In genomic region chr4:2084316-2084715, GRCh38 we compare ENCODE assay signal across 19 cellular contexts. TPM values are rescaled to one million over a fixed set of nuclear protein-coding genes. Genes with fewer than 3 reads are reported as not detected.
DNase-seq lines count a peak whose midpoint lies in the region; ATAC-seq and TF ChIP-seq lines count a peak whose summit lies in the region.
"Had no signal": no experiment of that assay in that cellular context is flagged by ENCODE, and none has a peak within 500 bp of the region (broad histone marks: within the 10 kb centered on the region; RNA-seq: fewer than 3 reads in every experiment).

No MANE protein-coding gene starts in this region.

- H3K4me1 ChIP-seq in BLaER1 (peaks cover 54% of the 10 kb centered on the region), IMR-90 (ENCODE audit: control insufficient read depth, insufficient read depth, low read length) (no peaks in the 10 kb centered on the region)

- no peak overlapping the region for H2BK20ac ChIP-seq in IMR-90 (ENCODE audit: low read depth, low read length)

- no peak overlapping the region for H4K91ac ChIP-seq in IMR-90 (ENCODE audit: insufficient read depth, low read depth, low read length)

- dilution Hi-C loops in IMR-90 (cut with HindIII; ENCODE audit: low sequenced_read_pairs, unreplicated experiment), result no loop called here

- no peak overlapping the region for H2AK5ac ChIP-seq in IMR-90 (ENCODE audit: low read depth, low read length)

- H2BK5ac ChIP-seq in IMR-90 (ENCODE audit: low read depth, low read length, poor library complexity, severe bottlenecking), result no peak overlapping the region

- no peak overlapping the region for H3K56ac ChIP-seq in IMR-90 (ENCODE audit: extremely low read depth, insufficient read depth, low read length)

- no peak overlapping the region for H2AK9ac ChIP-seq in IMR-90 (replicated peaks; ENCODE audit: low read depth, low read length, poor library complexity)

- no peaks in the 10 kb centered on the region for H3K36me3 ChIP-seq in BLaER1
- no peaks in the 10 kb centered on the region for H3K36me3 ChIP-seq in IMR-90 (ENCODE audit: control insufficient read depth, insufficient read depth, low read length)

- CTCF ChIA-PET in IMR-90 (lab: Yijun Ruan, JAX), result no interaction called here

- in situ Hi-C loops in IMR-90 (cut with MboI; ENCODE audit: low sequenced_read_pairs), result no loop called here

- WGBS in IMR-90 (ENCODE audit: extremely low coverage in 2 of 2, insufficient read length in 1 of 2), 2 experiments, result 75% methylated on average over 10 of the region's 13 CpGs; no CpG with 5 or more reads in 1 of the 2 experiments

- no peak overlapping the region for H3K4me3 ChIP-seq in BLaER1
- H3K4me3 ChIP-seq in IMR-90 (ENCODE audit: insufficient read depth, low read depth, low read length), result no peak overlapping the region
- no peak overlapping the region for H3K4me3 ChIP-seq in fibroblast of mammary gland (ENCODE audit: control insufficient read depth, low read depth, low read length)
- H3K4me3 ChIP-seq: skin epidermis had no signal

- POLR2A ChIA-PET in IMR-90 (lab: Charles Lee; ENCODE audit: unreplicated experiment), result no interaction called here

- H3K4ac ChIP-seq in IMR-90 (ENCODE audit: low read depth, low read length), result no peak overlapping the region

- no peaks in the 10 kb centered on the region for H3K79me1 ChIP-seq in IMR-90 (ENCODE audit: low read depth in 1 of 2, low read length in 2 of 2)

- intact Hi-C loops in IMR-90 (cut with micrococcal nuclease) (no loop called here), sciatic nerve (cut with DNase I) (no loop called here)

- H3K4me2 ChIP-seq in BLaER1 (peak overlapping the region; percentile 76), IMR-90 (ENCODE audit: low read depth, low read length) (no peak overlapping the region)

- no peak overlapping the region for H4K8ac ChIP-seq in IMR-90 (ENCODE audit: low read depth in 2 of 2, low read length in 2 of 2)

- H2AFZ ChIP-seq in IMR-90 (replicated peaks; ENCODE audit: low read length, poor library complexity), result no peak overlapping the region

- TF ChIP-seq POLR2A in IMR-90 (IDR thresholded peaks at IDR 0.05; ENCODE audit: low read depth, low read length) (no peak), GM18505 (IDR thresholded peaks at IDR 0.05; ENCODE audit: borderline replicate concordance, extremely low read depth, insufficient read depth, insufficient read length) (no peak)

- no peak overlapping the region for H4K5ac ChIP-seq in IMR-90 (ENCODE audit: low read depth, low read length)

- no peak overlapping the region for H3K14ac ChIP-seq in IMR-90 (replicated peaks; ENCODE audit: low read depth, low read length)

- no peaks in the 10 kb centered on the region for H3K27me3 ChIP-seq in BLaER1
- peaks cover 25% of the 10 kb centered on the region for H3K27me3 ChIP-seq in IMR-90 (ENCODE audit: control insufficient read depth, insufficient read depth, low read length)

- no peak overlapping the region for H2BK120ac ChIP-seq in IMR-90 (ENCODE audit: low read depth, low read length)

- H2BK15ac ChIP-seq in IMR-90 (ENCODE audit: low read depth, low read length), result no peak overlapping the region

- H3K9ac ChIP-seq in BLaER1 (no peak overlapping the region; the same call in 1 of the 2 replicates), IMR-90 (ENCODE audit: low read depth, low read length) (no peak overlapping the region)

- no peak for TF ChIP-seq RAD21 in IMR-90 (IDR thresholded peaks at IDR 0.05; ENCODE audit: low read length)

- H3K27ac ChIP-seq in BLaER1, result no peak overlapping the region
- H3K27ac ChIP-seq in IMR-90 (ENCODE audit: insufficient read depth, low read length), result no peak overlapping the region
- no peak overlapping the region for H3K27ac ChIP-seq in caudate nucleus (ENCODE audit: low read depth, low read length)
- H3K27ac ChIP-seq: skin epidermis had no signal

- TF ChIP-seq CTCF in IMR-90 (conservative IDR thresholded peaks at IDR 0.05; ENCODE audit: low read depth, low read length) (no peak), fibroblast of mammary gland (conservative IDR thresholded peaks at IDR 0.05; ENCODE audit: control insufficient read depth, insufficient read depth, low read depth, low read length) (no peak)

- ATAC-seq in IMR-90 (ENCODE audit: low read depth) (no peak), sciatic nerve (no peak), GM18505 (IDR thresholded peaks at IDR 0.05; ENCODE audit: unreplicated experiment) (no peak)
- ATAC-seq: activated CD4-positive, alpha-beta T cell treated with anti-CD3 and anti-CD28 coated beads for 36 hours; activated naive CD4-positive, alpha-beta T cell treated with anti-CD3 and anti-CD28 coated beads, Interleukin-2, amount 50 U/mL, for 72 hours had no signal

- H3K9me3 ChIP-seq in BLaER1 (peaks cover 13% of the 10 kb centered on the region; the same call in 1 of the 2 replicates), IMR-90 (ENCODE audit: control insufficient read depth, insufficient read depth, low read length) (no peaks in the 10 kb centered on the region)

- no peaks in the 10 kb centered on the region for H3K9me1 ChIP-seq in IMR-90 (ENCODE audit: insufficient read depth, low read length)

- no peak overlapping the region for H3K18ac ChIP-seq in IMR-90 (ENCODE audit: low read depth, low read length)

- no TSS peak for BruUV-seq in IMR-90 (replicated peaks; lab: Mats Ljungman, UMichigan)

- DNase-seq in IMR-90, result peak; percentile 2
- DNase-seq in fibroblast of mammary gland (ENCODE audit: low read depth), result peak; percentile 19
- peak; percentile 39 for DNase-seq in sciatic nerve (ENCODE audit: low spot score)
- no peak for DNase-seq in activated CD4-positive, alpha-beta T cell treated with anti-CD3 and anti-CD28 coated beads, Interleukin-2, amount 50 U/mL, for 1 hour
- no peak for DNase-seq in NCI-H2107 (lab: John Stamatoyannopoulos, UW)
- no peak for DNase-seq in caudate nucleus (lab: John Stamatoyannopoulos, UW)
- DNase-seq: activated CD4-positive, alpha-beta T cell treated with anti-CD3 and anti-CD28 coated beads for 36 hours; anterior cingulate cortex; dermis blood vessel endothelial cell; HFFc6; NCI-H1436; NCI-H524; stimulated activated CD4-positive, alpha-beta T cell treated with anti-CD3 and anti-CD28 coated beads, Interleukin-2, amount 100 ng/mL, for 24 hours; substantia nigra; T-helper 1 cell had no signal

- no peak overlapping the region for H3K23ac ChIP-seq in IMR-90 (ENCODE audit: low read depth, low read length)

- no peaks in the 10 kb centered on the region for H4K20me1 ChIP-seq in BLaER1
- no peaks in the 10 kb centered on the region for H4K20me1 ChIP-seq in IMR-90 (ENCODE audit: insufficient read depth, low read length)

TF ChIP-seq in IMR-90, 13 proteins besides CTCF, POLR2A, EP300 and RAD21:
- TF ChIP-seq USF2 (IDR thresholded peaks at IDR 0.05; ENCODE audit: low read depth, low read length) (no peak), CEBPB (IDR thresholded peaks at IDR 0.05; ENCODE audit: low read depth, low read length) (no peak), RCOR1 (IDR thresholded peaks at IDR 0.05; ENCODE audit: insufficient replicate concordance, low read length) (no peak), MXI1 (IDR thresholded peaks at IDR 0.05; ENCODE audit: borderline replicate concordance, low read depth, low read length) (no peak), BHLHE40 (IDR thresholded peaks at IDR 0.05; ENCODE audit: low read depth, low read length) (no peak), MAZ (IDR thresholded peaks at IDR 0.05; ENCODE audit: borderline replicate concordance, low read depth, low read length) (no peak), SMC3 (IDR thresholded peaks at IDR 0.05; ENCODE audit: low read depth, low read length) (no peak), RFX5 (IDR thresholded peaks at IDR 0.05; ENCODE audit: low read depth, low read length) (no peak), CHD1 (IDR thresholded peaks at IDR 0.05; ENCODE audit: low read depth, low read length) (no peak), NFE2L2 (IDR thresholded peaks at IDR 0.05; ENCODE audit: low read depth, low read length) (no peak), MAFK (IDR thresholded peaks at IDR 0.05; ENCODE audit: low read depth, low read length) (no peak)

RNA-seq across cellular contexts. Expression of gene NAT8L, which starts 25.2 kb away (rescaled TPM):
- total RNA-seq in IMR-90 (2012; rRNA removed), result not detected in 2 replicates
- polyA plus RNA-seq in IMR-90 (2012; rRNA removed), result 0.04 and 0.05 TPM in 2 replicates
- 0.05 TPM in 2 replicates for polyA plus RNA-seq in IMR-90 (2012; cell fraction: cytosol; rRNA removed)
- polyA plus RNA-seq in IMR-90 (2012; cell fraction: nucleus; rRNA removed; ENCODE audit: low replicate concordance), result 0.08 and 0.14 TPM in 2 replicates
- total RNA-seq in sciatic nerve, result 8.1 TPM

Comparison
In these comparisons a context has a peak if more than half of its experiments do, and no peak if none do; other contexts are left out.
1. DNase-seq: peak in IMR-90 (single experiment), fibroblast of mammary gland (single experiment) and sciatic nerve (single experiment); none in activated CD4-positive, alpha-beta T cell treated with anti-CD3 and anti-CD28 coated beads, Interleukin-2, amount 50 U/mL, for 1 hour (single experiment), NCI-H2107 (single experiment) and caudate nucleus (0 of 61).